Comparison of ENCODE assay signal across 18 cellular contexts in genomic region chr3:13219902-13220296, GRCh38.
"Had no signal": no experiment of that assay in that cellular context is flagged by ENCODE, and none has a peak within 500 bp of the region (broad histone marks: within the 10 kb centered on the region; RNA-seq: fewer than 3 reads in every experiment).

No MANE protein-coding gene starts in this region.

- H3K4me3 ChIP-seq: esophagus squamous epithelium, gastroesophageal sphincter, left lung, right atrium auricular region, smooth muscle cell, testis, tibial nerve, upper lobe of right lung, vagina had no signal

- H3K27ac ChIP-seq: esophagus squamous epithelium, gastroesophageal sphincter, left lung, neutrophil, right atrium auricular region, testis, tibial nerve, upper lobe of right lung, vagina had no signal

- H3K36me3 ChIP-seq: esophagus squamous epithelium, gastroesophageal sphincter, left lung, neutrophil, right atrium auricular region, tibial nerve, upper lobe of right lung, vagina had no signal

- H3K27me3 ChIP-seq: right atrium auricular region, testis, tibial nerve, upper lobe of right lung, vagina had no signal

- DNase-seq: effector memory CD8-positive, alpha-beta T cell; esophagus squamous epithelium; foreskin fibroblast; glutamatergic neuron; islet precursor cell; mesendoderm; naive B cell; stimulated activated CD4-positive, alpha-beta T cell treated with anti-CD3 and anti-CD28 coated beads, Interleukin-4, amount 100 ng/mL, for 1 hour; testis; upper lobe of right lung had no signal

- H3K9me3 ChIP-seq: esophagus squamous epithelium, gastroesophageal sphincter, left lung, neutrophil, right atrium auricular region, testis, tibial nerve, upper lobe of right lung, vagina had no signal

- ATAC-seq: effector memory CD8-positive, alpha-beta T cell; gastroesophageal sphincter; left lung; stimulated activated memory B cell treated with anti-CD40 and anti-IgM and Interleukin-4, amounts not matched to agents 10 μg/mL and 1 μg/mL and 100 μg/mL, for 72 hours; upper lobe of right lung had no signal

- H3K4me1 ChIP-seq: gastroesophageal sphincter, left lung, tibial nerve, upper lobe of right lung, vagina had no signal
